Comparison of ENCODE assay signal across 11 cellular contexts in genomic region chr12:116588390-116589028, GRCh38. TPM values are rescaled to one million over a fixed set of nuclear protein-coding genes. Genes with fewer than 3 reads are reported as not detected.
"Had no signal": no experiment of that assay in that cellular context is flagged by ENCODE, and none has a peak within 500 bp of the region (broad histone marks: within the 10 kb centered on the region; RNA-seq: fewer than 3 reads in every experiment).

No MANE protein-coding gene starts in this region.

- H3K9ac ChIP-seq: GM23248 had no signal

- FAIRE-seq: H1, H54 had no signal

- H3K4me2 ChIP-seq: GM23338 had no signal

- H3K9me3 ChIP-seq: HAP-1 had no signal

- H3K36me3 ChIP-seq: HAP-1 had no signal

- ATAC-seq: GM23338, HCT116 had no signal

- H2AFZ ChIP-seq: GM23248, GM23338 had no signal

- DNase-seq: GM23248, GOT3, H7, H9, HCEC 1CT, HFFc6 had no signal

- H3K4me3 ChIP-seq: GM23248, GM23338, HAP-1 had no signal

- H3K27ac ChIP-seq: GM23248 had no signal

RNA-seq across cellular contexts. Expression of gene MAP1LC3B2, which starts 29.3 kb away (rescaled TPM):
- total RNA-seq: H7 had no signal
